In the genomic region with DNA sequence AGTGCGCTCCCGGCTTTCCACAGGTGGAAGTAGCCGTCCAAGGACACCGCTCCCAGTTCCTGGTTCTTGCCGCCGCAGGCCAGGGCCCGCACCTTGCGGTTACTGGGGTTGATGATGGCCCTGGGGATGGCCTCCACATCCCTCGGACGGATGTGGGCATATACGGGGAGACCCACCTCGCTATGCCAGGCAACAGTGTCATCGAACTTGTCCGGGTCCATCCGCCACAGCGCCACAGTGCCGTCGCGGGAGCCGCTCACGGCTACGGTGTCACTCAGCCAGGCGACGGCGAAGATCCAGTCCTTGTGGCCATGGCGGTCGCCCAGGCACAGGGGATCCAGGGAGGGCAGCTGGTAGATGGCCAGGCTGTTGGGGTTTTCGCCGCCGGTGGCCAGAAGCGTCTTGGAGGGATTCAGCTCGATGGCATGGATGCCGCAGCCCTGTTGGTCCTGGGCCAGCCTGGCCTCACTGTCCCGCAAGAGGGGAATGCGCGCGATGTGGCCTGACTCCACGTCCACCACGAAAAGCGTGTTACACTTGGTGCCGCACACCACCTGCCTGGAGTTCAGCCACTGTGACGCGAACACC, we compare ENCODE assay signal across 28 cellular contexts. TPM values are rescaled to one million over a fixed set of nuclear protein-coding genes. Genes with fewer than 3 reads are reported as not detected.
DNase-seq lines count a peak whose midpoint lies in the region; TF ChIP-seq lines count a peak whose summit lies in the region.
"Had no signal": no experiment of that assay in that cellular context is flagged by ENCODE, and none has a peak within 500 bp of the region (broad histone marks: within the 10 kb centered on the region; RNA-seq: fewer than 3 reads in every experiment).

No MANE protein-coding gene starts in this region.

- no peak for TF ChIP-seq CTCF in GM10266 (IDR thresholded peaks at IDR 0.05; ENCODE audit: control insufficient read depth, insufficient read depth, low read depth, missing control alignments)
- TF ChIP-seq CTCF in HFFc6 (IDR thresholded peaks at IDR 0.05) = no peak

- H3K4me3 ChIP-seq in H7 (ENCODE audit: insufficient read depth, low read depth, low read length) (peak overlapping the region; percentile 51), iPS-20b (ENCODE audit: low read length) (peak overlapping the region; percentile 58; the same call in 1 of the 2 replicates)
- H3K4me3 ChIP-seq: BLaER1, upper lobe of right lung had no signal

- peaks cover 8% of the 10 kb centered on the region for H3K9me3 Mint-ChIP-seq in HFFc6

- no peaks in the 10 kb centered on the region for H3K4me1 Mint-ChIP-seq in HFFc6 (ENCODE audit: low read depth)
- H3K4me1 Mint-ChIP-seq: brain; immature natural killer cell; mesothelial cell of epicardium; naive thymus-derived CD4-positive, alpha-beta T cell; T-helper 17 cell had no signal

- no peaks in the 10 kb centered on the region for H3K36me3 ChIP-seq in H7 (replicated peaks; ENCODE audit: control insufficient read depth, insufficient read depth, low read length)
- no peaks in the 10 kb centered on the region for H3K36me3 ChIP-seq in iPS-20b (ENCODE audit: insufficient read depth, low read depth, low read length)
- H3K36me3 ChIP-seq: BLaER1, left ventricle myocardium inferior, upper lobe of right lung had no signal

- H3K27me3 ChIP-seq in H7 (ENCODE audit: control insufficient read depth, insufficient read depth, low read length) (peaks cover 18% of the 10 kb centered on the region), iPS-20b (ENCODE audit: insufficient read depth, low read length) (peaks cover 31% of the 10 kb centered on the region)
- H3K27me3 ChIP-seq: upper lobe of right lung had no signal

- no peaks in the 10 kb centered on the region for H3K27me3 Mint-ChIP-seq in HFFc6 (ENCODE audit: insufficient read depth)
- H3K27me3 Mint-ChIP-seq: T-helper 17 cell had no signal

- H3K9ac ChIP-seq in iPS-20b (ENCODE audit: low read depth, low read length) = no peak overlapping the region; the same call in 1 of the 2 replicates
- H3K9ac ChIP-seq: BLaER1 had no signal

- H3K27ac Mint-ChIP-seq in HFFc6 = no peak overlapping the region
- H3K27ac Mint-ChIP-seq: brain; immature natural killer cell; mesothelial cell of epicardium; naive thymus-derived CD4-positive, alpha-beta T cell; T-helper 17 cell had no signal

- no peaks in the 10 kb centered on the region for H3K9me3 ChIP-seq in iPS-20b (ENCODE audit: insufficient read depth, low read depth, low read length)
- H3K9me3 ChIP-seq: left ventricle myocardium inferior, upper lobe of right lung had no signal

- DNase-seq in H7 = peak; percentile 8
- peak; percentile 46 for DNase-seq in ecto neural progenitor cell (ENCODE audit: low spot score)
- peak; percentile 67 for DNase-seq in posterior vena cava (ENCODE audit: low spot score)
- no peak for DNase-seq in NCI-H1694 (lab: John Stamatoyannopoulos, UW)
- DNase-seq in GM10266 (ENCODE audit: extremely low spot score) = no peak
- no peak for DNase-seq in effector CD8-positive, alpha-beta T cell (lab: John Stamatoyannopoulos, UW)
- no peak for DNase-seq in HFFc6
- DNase-seq: activated naive CD4-positive, alpha-beta T cell; DMS79; effector CD4-positive, alpha-beta T cell; GDM1; immature natural killer cell; Karpas-422; left ventricle myocardium inferior; naive thymus-derived CD4-positive, alpha-beta T cell; NCI-H1436 treated with DMSO at 0.1 percent for 48 hours; NCI-H446; T-helper 17 cell; upper lobe of right lung had no signal

- no peaks in the 10 kb centered on the region for H3K4me1 ChIP-seq in iPS-20b (ENCODE audit: insufficient read depth, low read length)
- H3K4me1 ChIP-seq: BLaER1, left ventricle myocardium inferior, upper lobe of right lung had no signal

- H3K27ac ChIP-seq in iPS-20b (ENCODE audit: low read length) = no peak overlapping the region
- H3K27ac ChIP-seq: BLaER1, left ventricle myocardium inferior, RWPE1, upper lobe of right lung had no signal

- no peaks in the 10 kb centered on the region for H3K36me3 Mint-ChIP-seq in HFFc6 (ENCODE audit: low read depth)
- H3K36me3 Mint-ChIP-seq: brain; immature natural killer cell; naive thymus-derived CD4-positive, alpha-beta T cell had no signal

- intact Hi-C loops in posterior vena cava (cut with DNase I) = no loop called here

- H3K4me3 Mint-ChIP-seq in HFFc6 = no peak overlapping the region
- H3K4me3 Mint-ChIP-seq: immature natural killer cell; naive thymus-derived CD4-positive, alpha-beta T cell; T-helper 17 cell had no signal

RNA-seq across cellular contexts. Expression of a gene that starts 0.8 kb away (rescaled TPM):
- total RNA-seq in H7 (2014; rRNA removed; shearing (Covaris generic)) = 4.4 and 4.8 TPM in 2 replicates
- total RNA-seq in posterior vena cava = 1 to 10 TPM in 1 of 2 donors, under 1 TPM in 1; 0.29 to 1.8 TPM
- not detected for total RNA-seq in HFFc6 (2021; fragmentation: NEBNext Ultra II Directional; extraction: Animal tissue kit (Norgen Biotek cat#: 25700))
- total RNA-seq: fibroblast of villous mesenchyme; HepG2; left ventricle myocardium inferior; naive thymus-derived CD4-positive, alpha-beta T cell; OCI-LY7; omental fat pad; T-helper 17 cell; upper lobe of right lung had no signal

Comparison
In these comparisons a context has a peak if more than half of its experiments do, and no peak if none do; other contexts are left out.
1. DNase-seq: peak in H7 (single experiment), ecto neural progenitor cell (single experiment) and posterior vena cava (single experiment); none in NCI-H1694 (single experiment), GM10266 (single experiment), effector CD8-positive, alpha-beta T cell (single experiment) and HFFc6 (single experiment).